ENCODE assay signal across 2 cellular contexts in the genomic region with DNA sequence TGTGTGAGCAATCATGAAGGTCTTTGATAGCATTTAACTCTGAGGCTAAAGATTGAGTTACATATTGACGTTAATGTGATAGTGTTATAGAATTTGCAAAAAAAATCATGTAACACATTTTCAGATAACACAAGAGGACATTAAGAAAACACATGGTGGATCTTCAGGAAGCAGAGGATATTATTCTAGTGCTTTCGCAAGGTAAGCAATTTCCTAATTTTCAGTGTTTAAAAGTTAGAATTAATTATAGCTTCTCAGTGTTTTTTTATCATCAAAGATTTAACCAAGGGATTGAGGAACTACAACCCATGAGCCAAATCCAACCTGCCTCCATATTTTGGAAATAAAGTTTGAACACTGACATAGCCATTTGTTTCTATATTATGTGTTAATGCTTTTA.
A peak's percentile ranks its signal among the peaks of the same experiment; 100 is the strongest.
TF ChIP-seq lines count a peak whose summit lies in the region.

No MANE protein-coding gene starts in this region.

TF ChIP-seq in IMR-90, 13 proteins besides CTCF, POLR2A, EP300 and RAD21:
- no peak for TF ChIP-seq ELK1 (IDR thresholded peaks at IDR 0.05; ENCODE audit: borderline replicate concordance, low read depth, low read length)
- peak; percentile 91 for TF ChIP-seq MAFK (IDR thresholded peaks at IDR 0.05; ENCODE audit: low read depth, low read length)
- no peak for TF ChIP-seq NFE2L2 (IDR thresholded peaks at IDR 0.05; ENCODE audit: low read depth, low read length)
- TF ChIP-seq SMC3 (IDR thresholded peaks at IDR 0.05; ENCODE audit: low read depth, low read length) = no peak

TF ChIP-seq in K562, 482 proteins besides CTCF, POLR2A, EP300 and RAD21 (continued from another document):
- no peak for TF ChIP-seq E2F5 (CRISPR knock-in tag; IDR thresholded peaks at IDR 0.05)
- no peak for TF ChIP-seq RCOR1 (IDR thresholded peaks at IDR 0.05; ENCODE audit: borderline replicate concordance in 1 of 2, low read depth in 2 of 2, low read length in 2 of 2)
- no peak for TF ChIP-seq ARID2 (IDR thresholded peaks at IDR 0.05)
- peak; percentile 76 for TF ChIP-seq ZNF316 (IDR thresholded peaks at IDR 0.05)
- no peak for TF ChIP-seq MTF1 (CRISPR knock-in tag; IDR thresholded peaks at IDR 0.05; ENCODE audit: borderline replicate concordance)
- no peak for TF ChIP-seq SRSF3 (IDR thresholded peaks at IDR 0.05; ENCODE audit: insufficient read depth, low read length)
- no peak for TF ChIP-seq SMAD1 (IDR thresholded peaks at IDR 0.05; ENCODE audit: low read depth, low read length, partially characterized antibody)
- no peak for TF ChIP-seq ZNF668 (CRISPR knock-in tag; IDR thresholded peaks at IDR 0.05)
- no peak for TF ChIP-seq ZBED1 (IDR thresholded peaks at IDR 0.05)
- no peak for TF ChIP-seq HNRNPUL1 (IDR thresholded peaks at IDR 0.05; ENCODE audit: low read length)
- peak; percentile 64; the same call in 1 of the 2 replicates for TF ChIP-seq MAFK (IDR thresholded peaks at IDR 0.05; ENCODE audit: low read length)
- no peak for TF ChIP-seq EP400 (IDR thresholded peaks at IDR 0.05)
- TF ChIP-seq ZBTB26 (CRISPR knock-in tag; IDR thresholded peaks at IDR 0.05) = no peak
- no peak for TF ChIP-seq GTF2A2 (tag; IDR thresholded peaks at IDR 0.05)
- TF ChIP-seq CEBPG (CRISPR knock-in tag; IDR thresholded peaks at IDR 0.05) = no peak
- TF ChIP-seq CEBPG (tag; conservative IDR thresholded peaks at IDR 0.05 in 1 of 2, IDR thresholded peaks at IDR 0.05 in 1 of 2) = no peak
- no peak for TF ChIP-seq POLR2G (IDR thresholded peaks at IDR 0.05; ENCODE audit: low read depth, low read length)
- TF ChIP-seq, protein P1, sequence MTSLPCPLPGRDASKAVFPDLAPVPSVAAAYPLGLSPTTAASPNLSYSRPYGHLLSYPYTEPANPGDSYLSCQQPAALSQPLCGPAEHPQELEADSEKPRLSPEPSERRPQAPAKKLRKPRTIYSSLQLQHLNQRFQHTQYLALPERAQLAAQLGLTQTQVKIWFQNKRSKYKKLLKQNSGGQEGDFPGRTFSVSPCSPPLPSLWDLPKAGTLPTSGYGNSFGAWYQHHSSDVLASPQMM (CRISPR knock-in tag; IDR thresholded peaks at IDR 0.05) = no peak
- TF ChIP-seq BACH1 (tag; IDR thresholded peaks at IDR 0.05) = no peak
- TF ChIP-seq ZBTB8A (IDR thresholded peaks at IDR 0.05; ENCODE audit: partially characterized antibody) = no peak
- no peak for TF ChIP-seq TBL1XR1 (IDR thresholded peaks at IDR 0.05; ENCODE audit: low read length in 2 of 2)
- peak; percentile 55 for TF ChIP-seq C11orf30 (IDR thresholded peaks at IDR 0.05; ENCODE audit: low read depth)
- TF ChIP-seq, protein P2, sequence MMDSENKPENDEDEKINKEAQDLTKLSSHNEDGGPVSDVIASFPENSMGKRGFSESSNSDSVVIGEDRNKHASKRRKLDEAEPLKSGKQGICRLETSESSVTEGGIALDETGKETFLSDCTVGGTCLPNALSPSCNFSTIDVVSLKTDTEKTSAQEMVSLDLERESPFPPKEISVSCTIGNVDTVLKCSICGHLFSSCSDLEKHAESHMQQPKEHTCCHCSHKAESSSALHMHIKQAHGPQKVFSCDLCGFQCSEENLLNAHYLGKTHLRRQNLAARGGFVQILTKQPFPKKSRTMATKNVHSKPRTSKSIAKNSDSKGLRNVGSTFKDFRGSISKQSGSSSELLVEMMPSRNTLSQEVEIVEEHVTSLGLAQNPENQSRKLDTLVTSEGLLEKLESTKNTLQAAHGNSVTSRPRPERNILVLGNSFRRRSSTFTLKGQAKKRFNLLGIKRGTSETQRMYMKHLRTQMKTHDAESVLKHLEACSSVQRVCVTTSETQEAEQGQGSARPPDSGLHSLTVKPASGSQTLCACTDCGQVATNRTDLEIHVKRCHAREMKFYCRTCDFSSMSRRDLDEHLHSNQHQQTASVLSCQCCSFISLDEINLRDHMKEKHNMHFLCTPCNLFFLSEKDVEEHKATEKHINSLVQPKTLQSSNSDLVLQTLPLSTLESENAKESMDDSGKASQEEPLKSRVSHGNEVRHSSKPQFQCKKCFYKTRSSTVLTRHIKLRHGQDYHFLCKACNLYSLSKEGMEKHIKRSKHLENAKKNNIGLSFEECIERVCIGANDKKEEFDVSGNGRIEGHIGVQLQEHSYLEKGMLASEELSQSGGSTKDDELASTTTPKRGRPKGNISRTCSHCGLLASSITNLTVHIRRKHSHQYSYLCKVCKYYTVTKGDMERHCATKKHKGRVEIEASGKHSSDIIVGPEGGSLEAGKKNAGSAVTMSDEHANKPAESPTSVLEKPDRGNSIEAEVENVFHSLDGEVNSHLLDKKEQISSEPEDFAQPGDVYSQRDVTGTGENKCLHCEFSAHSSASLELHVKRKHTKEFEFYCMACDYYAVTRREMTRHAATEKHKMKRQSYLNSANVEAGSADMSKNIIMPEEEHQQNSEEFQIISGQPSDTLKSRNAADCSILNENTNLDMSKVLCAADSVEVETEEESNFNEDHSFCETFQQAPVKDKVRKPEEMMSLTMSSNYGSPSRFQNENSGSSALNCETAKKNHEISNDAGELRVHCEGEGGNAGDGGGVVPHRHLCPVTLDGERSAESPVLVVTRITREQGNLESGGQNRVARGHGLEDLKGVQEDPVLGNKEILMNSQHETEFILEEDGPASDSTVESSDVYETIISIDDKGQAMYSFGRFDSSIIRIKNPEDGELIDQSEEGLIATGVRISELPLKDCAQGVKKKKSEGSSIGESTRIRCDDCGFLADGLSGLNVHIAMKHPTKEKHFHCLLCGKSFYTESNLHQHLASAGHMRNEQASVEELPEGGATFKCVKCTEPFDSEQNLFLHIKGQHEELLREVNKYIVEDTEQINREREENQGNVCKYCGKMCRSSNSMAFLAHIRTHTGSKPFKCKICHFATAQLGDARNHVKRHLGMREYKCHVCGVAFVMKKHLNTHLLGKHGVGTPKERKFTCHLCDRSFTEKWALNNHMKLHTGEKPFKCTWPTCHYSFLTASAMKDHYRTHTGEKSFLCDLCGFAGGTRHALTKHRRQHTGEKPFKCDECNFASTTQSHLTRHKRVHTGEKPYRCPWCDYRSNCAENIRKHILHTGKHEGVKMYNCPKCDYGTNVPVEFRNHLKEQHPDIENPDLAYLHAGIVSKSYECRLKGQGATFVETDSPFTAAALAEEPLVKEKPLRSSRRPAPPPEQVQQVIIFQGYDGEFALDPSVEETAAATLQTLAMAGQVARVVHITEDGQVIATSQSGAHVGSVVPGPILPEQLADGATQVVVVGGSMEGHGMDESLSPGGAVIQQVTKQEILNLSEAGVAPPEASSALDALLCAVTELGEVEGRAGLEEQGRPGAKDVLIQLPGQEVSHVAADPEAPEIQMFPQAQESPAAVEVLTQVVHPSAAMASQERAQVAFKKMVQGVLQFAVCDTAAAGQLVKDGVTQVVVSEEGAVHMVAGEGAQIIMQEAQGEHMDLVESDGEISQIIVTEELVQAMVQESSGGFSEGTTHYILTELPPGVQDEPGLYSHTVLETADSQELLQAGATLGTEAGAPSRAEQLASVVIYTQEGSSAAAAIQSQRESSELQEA (IDR thresholded peaks at IDR 0.05; ENCODE audit: low read depth) = no peak
- no peak for TF ChIP-seq TCF7 (IDR thresholded peaks at IDR 0.05; ENCODE audit: borderline replicate concordance)
- no peak for TF ChIP-seq KLF6 (CRISPR knock-in tag; IDR thresholded peaks at IDR 0.05; ENCODE audit: borderline replicate concordance)
- no peak for TF ChIP-seq HDAC2 (IDR thresholded peaks at IDR 0.05)
- TF ChIP-seq, protein P3, sequence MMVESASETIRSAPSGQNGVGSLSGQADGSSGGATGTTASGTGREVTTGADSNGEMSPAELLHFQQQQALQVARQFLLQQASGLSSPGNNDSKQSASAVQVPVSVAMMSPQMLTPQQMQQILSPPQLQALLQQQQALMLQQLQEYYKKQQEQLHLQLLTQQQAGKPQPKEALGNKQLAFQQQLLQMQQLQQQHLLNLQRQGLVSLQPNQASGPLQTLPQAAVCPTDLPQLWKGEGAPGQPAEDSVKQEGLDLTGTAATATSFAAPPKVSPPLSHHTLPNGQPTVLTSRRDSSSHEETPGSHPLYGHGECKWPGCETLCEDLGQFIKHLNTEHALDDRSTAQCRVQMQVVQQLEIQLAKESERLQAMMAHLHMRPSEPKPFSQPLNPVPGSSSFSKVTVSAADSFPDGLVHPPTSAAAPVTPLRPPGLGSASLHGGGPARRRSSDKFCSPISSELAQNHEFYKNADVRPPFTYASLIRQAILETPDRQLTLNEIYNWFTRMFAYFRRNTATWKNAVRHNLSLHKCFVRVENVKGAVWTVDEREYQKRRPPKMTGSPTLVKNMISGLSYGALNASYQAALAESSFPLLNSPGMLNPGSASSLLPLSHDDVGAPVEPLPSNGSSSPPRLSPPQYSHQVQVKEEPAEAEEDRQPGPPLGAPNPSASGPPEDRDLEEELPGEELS (CRISPR knock-in tag; IDR thresholded peaks at IDR 0.05; ENCODE audit: borderline replicate concordance) = no peak
- no peak for TF ChIP-seq ZNF699 (CRISPR knock-in tag; IDR thresholded peaks at IDR 0.05; ENCODE audit: insufficient replicate concordance)
- no peak for TF ChIP-seq JUNB (CRISPR knock-in tag; conservative IDR thresholded peaks at IDR 0.05)
- no peak for TF ChIP-seq FOXJ2 (tag; IDR thresholded peaks at IDR 0.05)
- no peak for TF ChIP-seq FIP1L1 (IDR thresholded peaks at IDR 0.05; ENCODE audit: low read depth, low read length, poor library complexity, severe bottlenecking)
- TF ChIP-seq DEAF1 (CRISPR knock-in tag; IDR thresholded peaks at IDR 0.05) = no peak
TF ChIP-seq in K562: peak in this region for 4.
